ENCODE assay signal across 23 cellular contexts in the genomic region with DNA sequence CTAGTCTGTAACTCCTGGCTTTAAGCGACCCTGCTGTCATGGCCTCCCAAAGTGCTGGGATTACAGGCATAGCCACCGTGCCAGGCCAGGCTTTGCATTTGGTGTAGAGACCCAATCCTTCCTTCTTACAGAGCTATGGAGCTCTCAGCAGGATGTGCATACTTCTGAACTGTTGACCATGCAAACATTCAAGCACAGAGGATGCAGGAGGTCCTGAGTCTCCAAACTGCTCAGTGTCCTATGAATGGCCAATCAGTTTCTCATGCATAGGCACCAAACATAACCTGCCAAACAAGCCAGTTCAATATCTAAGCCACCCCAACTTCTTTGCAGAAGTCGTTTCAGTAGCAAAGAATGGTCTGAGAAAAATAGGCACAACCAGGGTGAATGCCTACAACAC.
"Had no signal": no experiment of that assay in that cellular context is flagged by ENCODE, and none has a peak within 500 bp of the region (broad histone marks: within the 10 kb centered on the region; RNA-seq: fewer than 3 reads in every experiment).

No MANE protein-coding gene starts in this region.

- H3K4me3 ChIP-seq: pancreas, psoas muscle, right lobe of liver, sigmoid colon, stomach, thoracic aorta, thyroid gland, tibial nerve, upper lobe of left lung, vagina had no signal

- H3K27ac ChIP-seq: neutrophil, pancreas, psoas muscle, right lobe of liver, sigmoid colon, stomach, thoracic aorta, thyroid gland, tibial nerve, upper lobe of left lung, vagina had no signal

- DNase-seq: nephron progenitor cell; nucleus accumbens; pancreas; psoas muscle; right cardiac atrium; right lobe of liver; sigmoid colon; small intestine; stimulated activated CD4-positive, alpha-beta T cell treated with anti-CD3 and anti-CD28 coated beads, Interleukin-15, amount 100 ng/mL, for 24 hours; stimulated activated CD4-positive, alpha-beta T cell treated with anti-CD3 and anti-CD28 coated beads, Interleukin-2, amount 100 ng/mL, for 24 hours; stimulated activated CD4-positive, alpha-beta T cell treated with anti-CD3 and anti-CD28 coated beads, Interleukin-2, amount 100 ng/mL, for 48 hours; stimulated activated CD4-positive, alpha-beta T cell treated with anti-CD3 and anti-CD28 coated beads, Interleukin-4, amount 100 ng/mL, for 24 hours; stimulated activated naive B cell treated with anti-CD40 and anti-IgM and Interleukin-4, amounts not matched to agents 10 μg/mL and 1 μg/mL and 100 μg/mL, for 72 hours; stimulated activated naive CD4-positive, alpha-beta T cell treated with Interleukin-2 at 50 U/mL for 16 hours; stomach; thyroid gland; upper lobe of left lung had no signal

- ATAC-seq: natural killer cell treated with Interleukin-12 subunit alpha and Interleukin-12 subunit beta and Interleukin-15 and Interleukin-18, amount 100 ng/mL, for 72 hours; pancreas; psoas muscle; right cardiac atrium; right lobe of liver; stimulated activated effector memory CD8-positive, alpha-beta T cell treated with anti-CD3 and anti-CD28 coated beads, Interleukin-12 subunit alpha, Interleukin-12 subunit beta, amount 100 ng/mL, for 72 hours; stimulated activated naive B cell treated with anti-CD40 and anti-IgM and Interleukin-4, amounts not matched to agents 10 μg/mL and 1 μg/mL and 100 μg/mL, for 72 hours had no signal
